In the genomic region with DNA sequence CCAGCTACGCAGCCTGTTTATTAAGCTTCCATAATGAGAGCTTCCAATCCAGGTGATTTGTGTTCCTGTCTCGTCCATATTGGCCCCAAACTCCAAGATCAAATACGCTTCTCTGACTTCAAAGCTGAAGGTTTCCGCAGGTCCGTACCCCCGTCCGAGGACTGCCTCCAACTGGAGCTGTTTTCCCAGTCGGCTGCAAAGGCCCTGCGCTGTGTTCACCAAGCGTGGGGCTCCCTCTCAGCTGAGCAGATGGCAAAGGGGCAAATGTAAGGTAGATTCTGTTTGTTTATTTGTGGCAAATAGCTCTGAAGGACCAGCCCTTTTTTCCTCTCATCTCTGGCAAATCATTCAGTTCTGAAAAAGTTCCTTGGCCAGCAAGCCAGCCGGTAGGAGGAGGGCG, we compare ENCODE assay signal across 1 cellular context.
TF ChIP-seq lines count a peak whose summit lies in the region.

No MANE protein-coding gene starts in this region.

TF ChIP-seq in IMR-90, 13 proteins besides CTCF, POLR2A, EP300 and RAD21:
- TF ChIP-seq RCOR1 (IDR thresholded peaks at IDR 0.05; ENCODE audit: insufficient replicate concordance, low read length) = no peak
- TF ChIP-seq SMC3 (IDR thresholded peaks at IDR 0.05; ENCODE audit: low read depth, low read length) = no peak
- no peak for TF ChIP-seq MAFK (IDR thresholded peaks at IDR 0.05; ENCODE audit: low read depth, low read length)
- no peak for TF ChIP-seq BHLHE40 (IDR thresholded peaks at IDR 0.05; ENCODE audit: low read depth, low read length)
- TF ChIP-seq NFE2L2 (IDR thresholded peaks at IDR 0.05; ENCODE audit: low read depth, low read length) = no peak
- no peak for TF ChIP-seq MXI1 (IDR thresholded peaks at IDR 0.05; ENCODE audit: borderline replicate concordance, low read depth, low read length)
- no peak for TF ChIP-seq FOS (IDR thresholded peaks at IDR 0.05; ENCODE audit: low read depth, low read length)
- no peak for TF ChIP-seq CHD1 (IDR thresholded peaks at IDR 0.05; ENCODE audit: low read depth, low read length)
- TF ChIP-seq, protein P1, sequence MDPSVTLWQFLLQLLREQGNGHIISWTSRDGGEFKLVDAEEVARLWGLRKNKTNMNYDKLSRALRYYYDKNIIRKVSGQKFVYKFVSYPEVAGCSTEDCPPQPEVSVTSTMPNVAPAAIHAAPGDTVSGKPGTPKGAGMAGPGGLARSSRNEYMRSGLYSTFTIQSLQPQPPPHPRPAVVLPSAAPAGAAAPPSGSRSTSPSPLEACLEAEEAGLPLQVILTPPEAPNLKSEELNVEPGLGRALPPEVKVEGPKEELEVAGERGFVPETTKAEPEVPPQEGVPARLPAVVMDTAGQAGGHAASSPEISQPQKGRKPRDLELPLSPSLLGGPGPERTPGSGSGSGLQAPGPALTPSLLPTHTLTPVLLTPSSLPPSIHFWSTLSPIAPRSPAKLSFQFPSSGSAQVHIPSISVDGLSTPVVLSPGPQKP (IDR thresholded peaks at IDR 0.05; ENCODE audit: borderline replicate concordance, low read depth, low read length) = no peak
- no peak for TF ChIP-seq MAZ (IDR thresholded peaks at IDR 0.05; ENCODE audit: borderline replicate concordance, low read depth, low read length)
- no peak for TF ChIP-seq RFX5 (IDR thresholded peaks at IDR 0.05; ENCODE audit: low read depth, low read length)
- TF ChIP-seq CEBPB (IDR thresholded peaks at IDR 0.05; ENCODE audit: low read depth, low read length) = no peak
- TF ChIP-seq USF2 (IDR thresholded peaks at IDR 0.05; ENCODE audit: low read depth, low read length) = no peak
TF ChIP-seq in IMR-90: peak in this region for 0.
